ENCODE assay signal across 8 cellular contexts in genomic region chr7:83410989-83411591, GRCh38.
A peak's percentile ranks its signal among the peaks of the same experiment; 100 is the strongest.
DNase-seq lines count a peak whose midpoint lies in the region; ATAC-seq and TF ChIP-seq lines count a peak whose summit lies in the region.

No MANE protein-coding gene starts in this region.

- H3K4me3 ChIP-seq in heart right ventricle, result no peak overlapping the region
- no peak overlapping the region for H3K4me3 ChIP-seq in Peyer's patch
- H3K4me3 ChIP-seq in esophagus muscularis mucosa, result no peak overlapping the region
- H3K4me3 ChIP-seq in prostate gland, result no peak overlapping the region

- TF ChIP-seq POLR2A in Peyer's patch (IDR thresholded peaks at IDR 0.05) (no peak), esophagus muscularis mucosa (IDR thresholded peaks at IDR 0.05; ENCODE audit: low read depth) (no peak), prostate gland (IDR thresholded peaks at IDR 0.05) (no peak)

- 32 to 33% methylated on average over 3 of the region's 3 CpGs for WGBS in heart right ventricle, 2 donors
- WGBS in esophagus muscularis mucosa, result 29% methylated on average over 3 of the region's 3 CpGs
- WGBS in prostate gland, result 34% methylated on average over 3 of the region's 3 CpGs

- peaks cover 0 to 9% (median 0%) of the 10 kb centered on the region in 7 donors for H3K27me3 ChIP-seq in heart right ventricle
- no peaks in the 10 kb centered on the region for H3K27me3 ChIP-seq in Peyer's patch
- H3K27me3 ChIP-seq in esophagus muscularis mucosa, result no peaks in the 10 kb centered on the region
- H3K27me3 ChIP-seq in prostate gland (replicated peaks; ENCODE audit: insufficient read depth), result no peaks in the 10 kb centered on the region

- TF ChIP-seq CTCF in heart right ventricle (IDR thresholded peaks at IDR 0.05) (peak; percentile 27 to 69 (median 56)), Peyer's patch (IDR thresholded peaks at IDR 0.05) (peak in 5 of 6 experiments; percentile 17 to 57 (median 56)), esophagus muscularis mucosa (IDR thresholded peaks at IDR 0.05) (peak; percentile 62 to 71 (median 69)), prostate gland (IDR thresholded peaks at IDR 0.05) (peak in 3 of 4 experiments; percentile 69 to 82 (median 77))

- DNase-seq in heart right ventricle, result no peak
- DNase-seq in Right ventricle myocardium inferior (ENCODE audit: missing footprints), result no peak
- no peak for DNase-seq in Peyer's patch
- DNase-seq in esophagus muscularis mucosa (ENCODE audit: extremely low spot score), result no peak
- peak; percentile 25 for DNase-seq in prostate gland (ENCODE audit: low spot score)
- no peak for DNase-seq in ecto neural progenitor cell (ENCODE audit: low spot score)
- no peak for DNase-seq in T-helper 1 cell

- intact Hi-C loops in heart right ventricle (cut with DNase I), result loop anchor here in 8 of 10 donors (2.0 to 10.0 kb wide), 3 partner anchors 244 to 246 kb away; no protein-coding TSS in a partner anchor
- intact Hi-C loops in Right ventricle myocardium inferior (cut with DNase I), result loop anchor here (5.0 kb wide), 1 partner anchor 246 kb away; no protein-coding TSS in a partner anchor
- intact Hi-C loops in esophagus muscularis mucosa (cut with DNase I), result no loop called here
- intact Hi-C loops in prostate gland (cut with DNase I), result loop anchor here (2.0 kb wide), 1 partner anchor 246 kb away; no protein-coding TSS in a partner anchor

- TF ChIP-seq EP300 in Ishikawa (IDR thresholded peaks at IDR 0.05; ENCODE audit: borderline replicate concordance), result no peak
- TF ChIP-seq EP300 in esophagus muscularis mucosa (IDR thresholded peaks at IDR 0.05), result no peak

- H3K27ac ChIP-seq in heart right ventricle, result no peak overlapping the region
- H3K27ac ChIP-seq in Peyer's patch, result no peak overlapping the region
- no peak overlapping the region for H3K27ac ChIP-seq in esophagus muscularis mucosa (replicated peaks in 1 of 4)
- H3K27ac ChIP-seq in prostate gland, result no peak overlapping the region

- peak; percentile 89 for TF ChIP-seq RAD21 in Ishikawa (IDR thresholded peaks at IDR 0.05; ENCODE audit: low read depth)

- H3K4me1 ChIP-seq in heart right ventricle (no peaks in the 10 kb centered on the region), Peyer's patch (no peaks in the 10 kb centered on the region), esophagus muscularis mucosa (peaks cover 0 to 6% (median 0%) of the 10 kb centered on the region in 4 donors), prostate gland (replicated peaks) (no peaks in the 10 kb centered on the region)

- ATAC-seq in heart right ventricle, result no peak
- no peak for ATAC-seq in Right ventricle myocardium inferior

- H3K36me3 ChIP-seq in heart right ventricle (no peaks in the 10 kb centered on the region), Peyer's patch (no peaks in the 10 kb centered on the region), esophagus muscularis mucosa (no peaks in the 10 kb centered on the region), prostate gland (no peaks in the 10 kb centered on the region)

- H3K9me3 ChIP-seq in heart right ventricle, result no peaks in the 10 kb centered on the region
- H3K9me3 ChIP-seq in Peyer's patch, result no peaks in the 10 kb centered on the region
- H3K9me3 ChIP-seq in esophagus muscularis mucosa, result no peaks in the 10 kb centered on the region
- no peaks in the 10 kb centered on the region for H3K9me3 ChIP-seq in prostate gland

TF ChIP-seq in Ishikawa, 13 proteins besides CTCF, POLR2A, EP300 and RAD21:
- TF ChIP-seq TEAD4 (IDR thresholded peaks at IDR 0.05), result no peak
- TF ChIP-seq, protein P1, sequence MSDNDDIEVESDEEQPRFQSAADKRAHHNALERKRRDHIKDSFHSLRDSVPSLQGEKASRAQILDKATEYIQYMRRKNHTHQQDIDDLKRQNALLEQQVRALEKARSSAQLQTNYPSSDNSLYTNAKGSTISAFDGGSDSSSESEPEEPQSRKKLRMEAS (IDR thresholded peaks at IDR 0.05), result no peak
- TF ChIP-seq TCF12 (IDR thresholded peaks at IDR 0.05; ENCODE audit: low read depth), result no peak
- TF ChIP-seq ZBTB7A (IDR thresholded peaks at IDR 0.05; ENCODE audit: low read depth), result no peak
- no peak for TF ChIP-seq EGR1 (IDR thresholded peaks at IDR 0.05)
- TF ChIP-seq CEBPB (IDR thresholded peaks at IDR 0.05), result no peak
- TF ChIP-seq, protein P2, sequence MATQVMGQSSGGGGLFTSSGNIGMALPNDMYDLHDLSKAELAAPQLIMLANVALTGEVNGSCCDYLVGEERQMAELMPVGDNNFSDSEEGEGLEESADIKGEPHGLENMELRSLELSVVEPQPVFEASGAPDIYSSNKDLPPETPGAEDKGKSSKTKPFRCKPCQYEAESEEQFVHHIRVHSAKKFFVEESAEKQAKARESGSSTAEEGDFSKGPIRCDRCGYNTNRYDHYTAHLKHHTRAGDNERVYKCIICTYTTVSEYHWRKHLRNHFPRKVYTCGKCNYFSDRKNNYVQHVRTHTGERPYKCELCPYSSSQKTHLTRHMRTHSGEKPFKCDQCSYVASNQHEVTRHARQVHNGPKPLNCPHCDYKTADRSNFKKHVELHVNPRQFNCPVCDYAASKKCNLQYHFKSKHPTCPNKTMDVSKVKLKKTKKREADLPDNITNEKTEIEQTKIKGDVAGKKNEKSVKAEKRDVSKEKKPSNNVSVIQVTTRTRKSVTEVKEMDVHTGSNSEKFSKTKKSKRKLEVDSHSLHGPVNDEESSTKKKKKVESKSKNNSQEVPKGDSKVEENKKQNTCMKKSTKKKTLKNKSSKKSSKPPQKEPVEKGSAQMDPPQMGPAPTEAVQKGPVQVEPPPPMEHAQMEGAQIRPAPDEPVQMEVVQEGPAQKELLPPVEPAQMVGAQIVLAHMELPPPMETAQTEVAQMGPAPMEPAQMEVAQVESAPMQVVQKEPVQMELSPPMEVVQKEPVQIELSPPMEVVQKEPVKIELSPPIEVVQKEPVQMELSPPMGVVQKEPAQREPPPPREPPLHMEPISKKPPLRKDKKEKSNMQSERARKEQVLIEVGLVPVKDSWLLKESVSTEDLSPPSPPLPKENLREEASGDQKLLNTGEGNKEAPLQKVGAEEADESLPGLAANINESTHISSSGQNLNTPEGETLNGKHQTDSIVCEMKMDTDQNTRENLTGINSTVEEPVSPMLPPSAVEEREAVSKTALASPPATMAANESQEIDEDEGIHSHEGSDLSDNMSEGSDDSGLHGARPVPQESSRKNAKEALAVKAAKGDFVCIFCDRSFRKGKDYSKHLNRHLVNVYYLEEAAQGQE (IDR thresholded peaks at IDR 0.05; ENCODE audit: low read depth), result no peak
- TF ChIP-seq CREB1 (IDR thresholded peaks at IDR 0.05; ENCODE audit: low read depth), result no peak
- TF ChIP-seq NFIC (IDR thresholded peaks at IDR 0.05), result no peak
- no peak for TF ChIP-seq YY1 (IDR thresholded peaks at IDR 0.05; ENCODE audit: low read depth)
- TF ChIP-seq USF1 (IDR thresholded peaks at IDR 0.05), result no peak
- TF ChIP-seq TAF1 (IDR thresholded peaks at IDR 0.05; ENCODE audit: low read depth), result no peak
- no peak for TF ChIP-seq FOXM1 (IDR thresholded peaks at IDR 0.05; ENCODE audit: borderline replicate concordance, low read depth)
TF ChIP-seq in Ishikawa: peak in this region for 0.
